Comparison of ENCODE assay signal across 13 cellular contexts in genomic region chr5:177475563-177476427, GRCh38. TPM values are rescaled to one million over a fixed set of nuclear protein-coding genes. Genes with fewer than 3 reads are reported as not detected.
DNase-seq lines count a peak whose midpoint lies in the region; ATAC-seq and TF ChIP-seq lines count a peak whose summit lies in the region.
"Had no signal": no experiment of that assay in that cellular context is flagged by ENCODE, and none has a peak within 500 bp of the region (broad histone marks: within the 10 kb centered on the region; RNA-seq: fewer than 3 reads in every experiment).

No MANE protein-coding gene starts in this region.

- peak overlapping the region; percentile 47 for H3K27ac ChIP-seq in left ventricle myocardium inferior (replicated peaks)
- peak overlapping the region; percentile 39 to 86 for H3K27ac ChIP-seq in uterus

- intact Hi-C loops in left ventricle myocardium inferior (cut with micrococcal nuclease) (no loop called here), left cardiac atrium (cut with DNase I) (no loop called here), uterus (cut with DNase I; ENCODE audit: low total_unique reads) (no loop called here)

- H3K36me3 ChIP-seq in left ventricle myocardium inferior (no peaks in the 10 kb centered on the region), uterus (no peaks in the 10 kb centered on the region)
- H3K36me3 ChIP-seq: Peyer's patch had no signal

- POLR2A ChIA-PET in activated naive CD8-positive, alpha-beta T cell treated with anti-CD3 and anti-CD28 coated beads, Interleukin-2, amount 10 ng/mL, durations not matched to agents 7 days and 5 days (lab: Charles Lee): interaction anchor here (1.5 to 3.1 kb wide), 3 partner anchors 12 to 21 kb away, joined by 5 to 17 read pairs (median 7); partner anchors contain the start of gene PDLIM7

- H3K4me1 Mint-ChIP-seq in activated naive CD8-positive, alpha-beta T cell treated with anti-CD3 and anti-CD28 coated beads, Interleukin-2, amount 10 ng/mL, durations not matched to agents 7 days and 5 days: peaks cover 62% of the 10 kb centered on the region
- H3K4me1 Mint-ChIP-seq in nephron: peaks cover 60% of the 10 kb centered on the region

- peak overlapping the region; percentile 10 for H3K4me3 Mint-ChIP-seq in activated naive CD8-positive, alpha-beta T cell treated with anti-CD3 and anti-CD28 coated beads, Interleukin-2, amount 10 ng/mL, durations not matched to agents 7 days and 5 days
- H3K4me3 Mint-ChIP-seq in nephron: peak overlapping the region; percentile 76 to 85 (median 78)

- H3K9me3 ChIP-seq in left ventricle myocardium inferior (replicated peaks): no peaks in the 10 kb centered on the region
- H3K9me3 ChIP-seq in uterus: no peaks in the 10 kb centered on the region
- H3K9me3 ChIP-seq: Peyer's patch had no signal

- peaks cover 6% of the 10 kb centered on the region for H3K36me3 Mint-ChIP-seq in activated naive CD8-positive, alpha-beta T cell treated with anti-CD3 and anti-CD28 coated beads, Interleukin-2, amount 10 ng/mL, durations not matched to agents 7 days and 5 days
- peaks cover 8% of the 10 kb centered on the region for H3K36me3 Mint-ChIP-seq in nephron (ENCODE audit: low read depth)

- ATAC-seq in left cardiac atrium: no peak
- no peak for ATAC-seq in activated naive CD8-positive, alpha-beta T cell treated with anti-CD3 and anti-CD28 coated beads, Interleukin-2, amount 10 ng/mL, durations not matched to agents 7 days and 5 days (ENCODE audit: low read depth)
- no peak for ATAC-seq in HG03159 (IDR thresholded peaks at IDR 0.05; ENCODE audit: unreplicated experiment)

- TF ChIP-seq POLR2A in uterus (IDR thresholded peaks at IDR 0.05): no peak

- peak overlapping the region; percentile 81 for H3K27ac Mint-ChIP-seq in activated naive CD8-positive, alpha-beta T cell treated with anti-CD3 and anti-CD28 coated beads, Interleukin-2, amount 10 ng/mL, durations not matched to agents 7 days and 5 days
- peak overlapping the region; percentile 53 to 85 (median 83) for H3K27ac Mint-ChIP-seq in nephron

- no peaks in the 10 kb centered on the region for H3K27me3 Mint-ChIP-seq in activated naive CD8-positive, alpha-beta T cell treated with anti-CD3 and anti-CD28 coated beads, Interleukin-2, amount 10 ng/mL, durations not matched to agents 7 days and 5 days
- peaks cover 3% of the 10 kb centered on the region for H3K27me3 Mint-ChIP-seq in nephron (ENCODE audit: low read depth)

- TF ChIP-seq CTCF in left ventricle myocardium inferior (IDR thresholded peaks at IDR 0.05; ENCODE audit: borderline replicate concordance) (no peak), nephron (IDR thresholded peaks at IDR 0.05; ENCODE audit: unreplicated experiment in 3 of 3) (no peak), uterus (IDR thresholded peaks at IDR 0.05) (no peak)

- H3K4me1 ChIP-seq in left ventricle myocardium inferior (peaks cover 74% of the 10 kb centered on the region), uterus (peaks cover 0 to 37% of the 10 kb centered on the region in 2 donors)

- DNase-seq in left ventricle myocardium inferior: no peak
- no peak for DNase-seq in left cardiac atrium
- no peak for DNase-seq in activated naive CD8-positive, alpha-beta T cell treated with anti-CD3 and anti-CD28 coated beads, Interleukin-2, amount 10 ng/mL, durations not matched to agents 7 days and 5 days
- peak in 1 of 2 donors; percentile 31 for DNase-seq in uterus
- no peak for DNase-seq in SKM-1 (lab: John Stamatoyannopoulos, UW; ENCODE audit: unreplicated experiment)
- no peak for DNase-seq in hypothalamus (lab: John Stamatoyannopoulos, UW)
- DNase-seq: activated CD4-positive, alpha-beta T cell treated with anti-CD3 and anti-CD28 coated beads, Interleukin-2, amount 50 U/mL, for 4 hours; activated naive CD4-positive, alpha-beta T cell treated with Interleukin-2 at 50 U/mL for 16 hours; NCI-H1417; NCI-H510A treated with DMSO at 0.1 percent for 48 hours; Peyer's patch had no signal

- H3K4me3 ChIP-seq in left ventricle myocardium inferior (no peak overlapping the region), uterus (no peak overlapping the region)
- H3K4me3 ChIP-seq: Peyer's patch had no signal

- no peaks in the 10 kb centered on the region for H3K9me3 Mint-ChIP-seq in activated naive CD8-positive, alpha-beta T cell treated with anti-CD3 and anti-CD28 coated beads, Interleukin-2, amount 10 ng/mL, durations not matched to agents 7 days and 5 days
- no peaks in the 10 kb centered on the region for H3K9me3 Mint-ChIP-seq in nephron

- H3K27me3 ChIP-seq in left ventricle myocardium inferior (ENCODE audit: low read depth) (peaks cover 68% of the 10 kb centered on the region), uterus (no peaks in the 10 kb centered on the region)
- H3K27me3 ChIP-seq: Peyer's patch had no signal

RNA-seq across cellular contexts. Expression of gene DBN1, which starts 2.4 kb away (rescaled TPM):
- total RNA-seq in left ventricle myocardium inferior (21.8 TPM), left cardiac atrium (10 to 100 TPM; 30.2 to 55.1 TPM), uterus (100 to 1,000 TPM in 2 of 4 donors, 10 to 100 TPM in 2; 30.6 to 107 (median 82.7) TPM)
- total RNA-seq in activated naive CD8-positive, alpha-beta T cell treated with anti-CD3 and anti-CD28 coated beads, Interleukin-2, amount 10 ng/mL, durations not matched to agents 7 days and 5 days: 10 to 100 TPM; 82.5 to 87.0 TPM

RNA-seq across cellular contexts. Expression of gene PDLIM7, which starts 21.6 kb away (rescaled TPM):
- total RNA-seq in left ventricle myocardium inferior (54.4 TPM), left cardiac atrium (10 to 100 TPM; 50.5 to 94.5 TPM), uterus (100 to 1,000 TPM; 102 to 543 (median 193) TPM)
- 10 to 100 TPM; 51.6 to 60.6 TPM for total RNA-seq in activated naive CD8-positive, alpha-beta T cell treated with anti-CD3 and anti-CD28 coated beads, Interleukin-2, amount 10 ng/mL, durations not matched to agents 7 days and 5 days

RNA-seq across cellular contexts. Expression of gene PRR7, which starts 29.2 kb away (rescaled TPM):
- total RNA-seq in left ventricle myocardium inferior (2.1 TPM), left cardiac atrium (1 to 10 TPM in 1 of 2 donors, under 1 TPM in 1; 0.59 to 1.6 TPM), uterus (1 to 10 TPM in 2 of 4 donors, not detected in 2; 1.9 to 3.0 TPM)
- 10 to 100 TPM; 10.0 to 10.6 TPM for total RNA-seq in activated naive CD8-positive, alpha-beta T cell treated with anti-CD3 and anti-CD28 coated beads, Interleukin-2, amount 10 ng/mL, durations not matched to agents 7 days and 5 days

RNA-seq across cellular contexts. Expression of gene DOK3, which starts 33.8 kb away (rescaled TPM):
- total RNA-seq in left ventricle myocardium inferior: 3.3 TPM
- 1 to 10 TPM; 5.3 to 9.0 TPM for total RNA-seq in left cardiac atrium
- 1 to 10 TPM; 3.7 to 6.0 TPM for total RNA-seq in activated naive CD8-positive, alpha-beta T cell treated with anti-CD3 and anti-CD28 coated beads, Interleukin-2, amount 10 ng/mL, durations not matched to agents 7 days and 5 days
- 10 to 100 TPM in 1 of 4 donors, 1 to 10 TPM in 3; 3.6 to 20.0 (median 7.1) TPM for total RNA-seq in uterus

RNA-seq across cellular contexts. Expression of gene DDX41, which starts 41.0 kb away (rescaled TPM):
- total RNA-seq in left ventricle myocardium inferior (29.7 TPM), left cardiac atrium (10 to 100 TPM; 33.1 to 53.5 TPM), uterus (100 to 1,000 TPM in 2 of 4 donors, 10 to 100 TPM in 2; 61.0 to 146 (median 95.6) TPM)
- total RNA-seq in activated naive CD8-positive, alpha-beta T cell treated with anti-CD3 and anti-CD28 coated beads, Interleukin-2, amount 10 ng/mL, durations not matched to agents 7 days and 5 days: 100 to 1,000 TPM; 132 to 135 TPM
